ENCODE assay signal across 1 cellular context in genomic region chr12:68564166-68564565, GRCh38.
TF ChIP-seq lines count a peak whose summit lies in the region.

No MANE protein-coding gene starts in this region.

TF ChIP-seq in HEK293, 187 proteins besides CTCF, POLR2A, EP300 and RAD21 (continued from another document):
- TF ChIP-seq ZNF449 (tag by site-specific recombination; IDR thresholded peaks at IDR 0.05) = no peak
- no peak for TF ChIP-seq ZNF292 (tag by site-specific recombination; IDR thresholded peaks at IDR 0.05; ENCODE audit: borderline replicate concordance, low read depth)
- no peak for TF ChIP-seq ZNF18 (tag by site-specific recombination; IDR thresholded peaks at IDR 0.05)
TF ChIP-seq in HEK293: peak in this region for 2.
